ENCODE assay signal across 8 cellular contexts in the genomic region with DNA sequence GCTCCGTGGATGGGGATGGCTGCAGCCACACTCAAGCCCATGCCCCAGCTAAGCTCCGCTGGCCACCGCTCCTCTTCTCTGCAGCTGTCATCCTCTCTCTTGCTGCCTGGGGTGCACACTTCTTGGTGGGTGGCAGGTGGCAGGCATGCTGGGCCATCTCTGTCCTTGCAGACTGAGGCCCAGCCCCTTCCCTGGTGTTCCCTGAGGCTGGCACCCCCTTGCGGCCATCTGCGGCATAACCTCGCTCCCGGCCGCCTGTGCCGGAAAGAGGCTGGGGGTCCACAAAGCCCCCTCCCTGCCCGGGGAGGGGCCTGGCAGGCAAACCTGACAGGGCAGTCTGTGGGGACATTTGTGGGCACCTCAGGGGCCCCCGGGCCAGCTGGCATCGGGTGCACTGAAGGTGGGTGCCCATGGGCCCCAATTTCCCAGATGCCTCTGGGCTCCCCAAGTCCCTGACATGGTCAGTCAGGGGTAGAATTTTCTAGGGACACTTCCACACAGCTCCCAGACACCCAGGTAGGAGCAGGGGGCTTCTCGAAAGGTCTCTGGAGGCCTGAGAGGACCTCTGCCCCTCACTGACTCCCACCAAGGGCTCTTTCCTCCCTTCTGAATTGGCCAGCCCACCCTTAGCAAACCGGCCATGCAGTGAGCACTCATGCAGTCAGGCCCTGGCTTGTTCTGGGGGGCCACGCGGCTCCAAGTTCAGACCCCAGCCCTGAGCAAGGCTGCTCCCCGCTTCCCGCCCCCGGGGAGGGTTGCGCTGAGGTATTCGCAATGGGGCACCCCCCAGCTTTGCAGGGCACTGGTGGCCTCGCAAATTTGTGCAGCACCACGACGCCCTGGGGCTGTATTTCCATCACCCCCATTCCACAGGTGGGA. TPM values are rescaled to one million over a fixed set of nuclear protein-coding genes. Genes with fewer than 3 reads are reported as not detected.
DNase-seq lines count a peak whose midpoint lies in the region; ATAC-seq and TF ChIP-seq lines count a peak whose summit lies in the region.

No MANE protein-coding gene starts in this region.

- no peaks in the 10 kb centered on the region for H3K9me3 ChIP-seq in IMR-90 (ENCODE audit: control insufficient read depth, insufficient read depth, low read length)

- peaks cover 31% of the 10 kb centered on the region for H3K27me3 Mint-ChIP-seq in Calu3 (ENCODE audit: unreplicated experiment)
- H3K27me3 Mint-ChIP-seq in nephron progenitor cell (ENCODE audit: low read depth, poor library complexity), result peaks cover 10% of the 10 kb centered on the region

- H4K8ac ChIP-seq in IMR-90 (ENCODE audit: low read depth in 2 of 2, low read length in 2 of 2), result no peak overlapping the region

- H2AK5ac ChIP-seq in IMR-90 (ENCODE audit: low read depth, low read length), result no peak overlapping the region

- POLR2A ChIA-PET in IMR-90 (lab: Charles Lee; ENCODE audit: unreplicated experiment), result no interaction called here

- CTCF ChIA-PET in Calu3 (lab: Charles Lee) (interaction anchor here (1.4 kb wide), 1 partner anchor 16 kb away, joined by 3 read pairs; no protein-coding TSS in a partner anchor), IMR-90 (lab: Yijun Ruan, JAX) (interaction anchor here (0.6 to 0.7 kb wide), 2 partner anchors 9 to 84 kb away, joined by 3 to 4 read pairs; no protein-coding TSS in a partner anchor)

- no peak overlapping the region for H2BK5ac ChIP-seq in IMR-90 (ENCODE audit: low read depth, low read length, poor library complexity, severe bottlenecking)

- BruUV-seq in Calu3 (replicated peaks; lab: Mats Ljungman, UMichigan) (no TSS peak), IMR-90 (replicated peaks; lab: Mats Ljungman, UMichigan) (no TSS peak)

- H3K4me1 Mint-ChIP-seq in Calu3 (ENCODE audit: low read depth, unreplicated experiment), result peaks cover 10% of the 10 kb centered on the region
- H3K4me1 Mint-ChIP-seq in nephron progenitor cell, result peaks cover 36% of the 10 kb centered on the region

- no peaks in the 10 kb centered on the region for H3K4me1 ChIP-seq in IMR-90 (ENCODE audit: control insufficient read depth, insufficient read depth, low read length)

- TF ChIP-seq CTCF in Calu3 (IDR thresholded peaks at IDR 0.05; ENCODE audit: unreplicated experiment) (peak; percentile 96), IMR-90 (conservative IDR thresholded peaks at IDR 0.05; ENCODE audit: low read depth, low read length) (peak; percentile 62), coronary artery (IDR thresholded peaks at IDR 0.05) (peak; percentile 71), nephron progenitor cell (IDR thresholded peaks at IDR 0.05) (peak; percentile 98)

- H3K27ac ChIP-seq in IMR-90 (ENCODE audit: insufficient read depth, low read length) (no peak overlapping the region), coronary artery (no peak overlapping the region)

- no peaks in the 10 kb centered on the region for H3K36me3 Mint-ChIP-seq in Calu3 (ENCODE audit: insufficient read depth, unreplicated experiment)
- no peaks in the 10 kb centered on the region for H3K36me3 Mint-ChIP-seq in nephron progenitor cell (ENCODE audit: low read depth)

- TF ChIP-seq RAD21 in IMR-90 (IDR thresholded peaks at IDR 0.05; ENCODE audit: low read length), result 0 out of 2 replicates have a peak, but pooled peaks have one; percentile 34

- H4K5ac ChIP-seq in IMR-90 (ENCODE audit: low read depth, low read length), result no peak overlapping the region

- ATAC-seq in IMR-90 (ENCODE audit: low read depth) (peak; percentile 79), HG02981 (IDR thresholded peaks at IDR 0.05; ENCODE audit: unreplicated experiment) (no peak), HG03095 (IDR thresholded peaks at IDR 0.05; ENCODE audit: unreplicated experiment) (no peak)

- H3K4me2 ChIP-seq in IMR-90 (ENCODE audit: low read depth, low read length), result no peak overlapping the region

- H3K4ac ChIP-seq in IMR-90 (ENCODE audit: low read depth, low read length), result no peak overlapping the region

- no peaks in the 10 kb centered on the region for H3K36me3 ChIP-seq in IMR-90 (ENCODE audit: control insufficient read depth, insufficient read depth, low read length)

- no peaks in the 10 kb centered on the region for H3K79me1 ChIP-seq in IMR-90 (ENCODE audit: low read depth in 1 of 2, low read length in 2 of 2)

- dilution Hi-C loops in IMR-90 (cut with HindIII; ENCODE audit: low sequenced_read_pairs, unreplicated experiment), result no loop called here

- peak overlapping the region; percentile 58 for H2AFZ ChIP-seq in IMR-90 (replicated peaks; ENCODE audit: low read length, poor library complexity)

- no peaks in the 10 kb centered on the region for H3K9me1 ChIP-seq in IMR-90 (ENCODE audit: insufficient read depth, low read length)

- no peak overlapping the region for H3K56ac ChIP-seq in IMR-90 (ENCODE audit: extremely low read depth, insufficient read depth, low read length)

- H2BK120ac ChIP-seq in IMR-90 (ENCODE audit: low read depth, low read length), result no peak overlapping the region

- no peak for TF ChIP-seq POLR2A in IMR-90 (IDR thresholded peaks at IDR 0.05; ENCODE audit: low read depth, low read length)

- 18% methylated on average over 6 of the region's 24 CpGs; no CpG with 5 or more reads in 1 of the 2 experiments for WGBS in IMR-90 (ENCODE audit: extremely low coverage in 2 of 2, insufficient read length in 1 of 2), 2 experiments

- H3K4me3 Mint-ChIP-seq in Calu3 (ENCODE audit: low read depth, unreplicated experiment), result no peak overlapping the region
- H3K4me3 Mint-ChIP-seq in nephron progenitor cell, result no peak overlapping the region

- H3K27ac Mint-ChIP-seq in Calu3 (ENCODE audit: unreplicated experiment), result no peak overlapping the region
- no peak overlapping the region for H3K27ac Mint-ChIP-seq in nephron progenitor cell

- H3K14ac ChIP-seq in IMR-90 (replicated peaks; ENCODE audit: low read depth, low read length), result no peak overlapping the region

- no peak overlapping the region for H4K91ac ChIP-seq in IMR-90 (ENCODE audit: insufficient read depth, low read depth, low read length)

- H3K23ac ChIP-seq in IMR-90 (ENCODE audit: low read depth, low read length), result no peak overlapping the region

- no peak overlapping the region for H2BK20ac ChIP-seq in IMR-90 (ENCODE audit: low read depth, low read length)

- no peaks in the 10 kb centered on the region for H4K20me1 ChIP-seq in IMR-90 (ENCODE audit: insufficient read depth, low read length)

- H3K18ac ChIP-seq in IMR-90 (ENCODE audit: low read depth, low read length), result no peak overlapping the region

- H2AK9ac ChIP-seq in IMR-90 (replicated peaks; ENCODE audit: low read depth, low read length, poor library complexity), result no peak overlapping the region

- H3K4me3 ChIP-seq in IMR-90 (ENCODE audit: insufficient read depth, low read depth, low read length) (no peak overlapping the region), coronary artery (no peak overlapping the region)

- intact Hi-C loops in Calu3 (cut with micrococcal nuclease; ENCODE audit: unreplicated experiment), result loop anchor here (5.0 kb wide), 1 partner anchor 227 kb away; no protein-coding TSS in a partner anchor
- intact Hi-C loops in IMR-90 (cut with micrococcal nuclease), result loop anchor here (10.0 kb wide), 1 partner anchor 700 kb away; no protein-coding TSS in a partner anchor
- intact Hi-C loops in posterior vena cava (cut with DNase I), result loop anchor here (5.0 to 10.0 kb wide), 2 partner anchors 102 to 110 kb away; partner anchors contain the start of genes C11orf21 (in 1 of the 2) and TSPAN32 (in 1 of the 2)

- in situ Hi-C loops in IMR-90 (cut with MboI; ENCODE audit: low sequenced_read_pairs), result loop anchor here (25.0 kb wide), 1 partner anchor 692 kb away; the partner anchor contains the start of gene CDKN1C

- DNase-seq in Calu3, result peak; percentile 70
- peak; percentile 6 for DNase-seq in IMR-90
- peak; percentile 38 to 52 for DNase-seq in activated CD4-positive, alpha-beta T cell treated with anti-CD3 and anti-CD28 coated beads for 24 hours (ENCODE audit: low read depth in 2 of 2)
- no peak for DNase-seq in coronary artery (ENCODE audit: low spot score)
- DNase-seq in nephron progenitor cell, result peak; percentile 89
- DNase-seq in posterior vena cava (ENCODE audit: low spot score), result no peak

- peaks cover 26% of the 10 kb centered on the region for H3K27me3 ChIP-seq in IMR-90 (ENCODE audit: control insufficient read depth, insufficient read depth, low read length)

- H3K9me3 Mint-ChIP-seq in Calu3 (ENCODE audit: low read depth, unreplicated experiment) (no peaks in the 10 kb centered on the region), nephron progenitor cell (no peaks in the 10 kb centered on the region)

- H3K9ac ChIP-seq in IMR-90 (ENCODE audit: low read depth, low read length), result no peak overlapping the region

- no peak overlapping the region for H2BK15ac ChIP-seq in IMR-90 (ENCODE audit: low read depth, low read length)

TF ChIP-seq in IMR-90, 13 proteins besides CTCF, POLR2A, EP300 and RAD21 (continues in another document):
- no peak for TF ChIP-seq USF2 (IDR thresholded peaks at IDR 0.05; ENCODE audit: low read depth, low read length)
- no peak for TF ChIP-seq RFX5 (IDR thresholded peaks at IDR 0.05; ENCODE audit: low read depth, low read length)
- TF ChIP-seq CEBPB (IDR thresholded peaks at IDR 0.05; ENCODE audit: low read depth, low read length), result no peak
- TF ChIP-seq MAZ (IDR thresholded peaks at IDR 0.05; ENCODE audit: borderline replicate concordance, low read depth, low read length), result no peak

RNA-seq across cellular contexts. Expression of gene TH, which starts 23.5 kb away (rescaled TPM):
- total RNA-seq in Calu3 (2022) (not detected in 2 replicates), IMR-90 (2012; rRNA removed) (not detected in 2 replicates), posterior vena cava (under 1 TPM in 1 of 2 donors, not detected in 1; 0.67 TPM)
- 0.06 and 0.10 TPM in 2 replicates for polyA plus RNA-seq in IMR-90 (2012; rRNA removed)
- polyA plus RNA-seq in IMR-90 (2012; cell fraction: cytosol; rRNA removed), result 0.03 TPM in 1 of 2 replicates, not detected in the other
- polyA plus RNA-seq in IMR-90 (2012; cell fraction: nucleus; rRNA removed; ENCODE audit: low replicate concordance), result 0.08 TPM in 1 of 2 replicates, not detected in the other

RNA-seq across cellular contexts. Expression of gene INS, which starts 34.1 kb away (rescaled TPM):
- total RNA-seq in Calu3 (2022), result not detected in 2 replicates
- not detected in 2 replicates for total RNA-seq in IMR-90 (2012; rRNA removed)
- polyA plus RNA-seq in IMR-90 (2012; rRNA removed), result not detected in 2 replicates
- not detected in 2 replicates for polyA plus RNA-seq in IMR-90 (2012; cell fraction: cytosol; rRNA removed)
- not detected in 2 replicates for polyA plus RNA-seq in IMR-90 (2012; cell fraction: nucleus; rRNA removed; ENCODE audit: low replicate concordance)
- not detected for total RNA-seq in posterior vena cava

RNA-seq across cellular contexts. Expression of gene IGF2, which starts 55.9 kb away (rescaled TPM):
- total RNA-seq in Calu3 (2022) (0.37 and 0.45 TPM in 2 replicates), IMR-90 (2012; rRNA removed) (2.3 and 5.0 TPM in 2 replicates), posterior vena cava (100 to 1,000 TPM; 161 to 323 TPM)
- 17.5 and 21.8 TPM in 2 replicates for polyA plus RNA-seq in IMR-90 (2012; rRNA removed)
- polyA plus RNA-seq in IMR-90 (2012; cell fraction: cytosol; rRNA removed), result 20.6 and 23.2 TPM in 2 replicates
- polyA plus RNA-seq in IMR-90 (2012; cell fraction: nucleus; rRNA removed; ENCODE audit: low replicate concordance), result 4.8 and 6.4 TPM in 2 replicates

Comparison
In these comparisons a context has a peak if more than half of its experiments do, and no peak if none do; other contexts are left out.
1. DNase-seq: peak in Calu3 (single experiment), IMR-90 (single experiment), activated CD4-positive, alpha-beta T cell treated with anti-CD3 and anti-CD28 coated beads for 24 hours (2 of 2) and nephron progenitor cell (single experiment); none in coronary artery (single experiment) and posterior vena cava (single experiment).
2. RNA of gene IGF2, which starts 55.9 kb away (total RNA-seq): 161 to 323 TPM in posterior vena cava; 2.3 to 5.0 TPM in IMR-90 and 0.37 to 0.45 TPM in Calu3; every median in the first group is over 10 times any median in the second.
3. Peak in every context shown above with its lines, with median percentiles within 50 percentile points of each other: CTCF ChIP-seq.